13 cellular contexts compared by ENCODE assay signal in genomic region chr22:46416537-46417267, GRCh38.
A peak's percentile ranks its signal among the peaks of the same experiment; 100 is the strongest.
DNase-seq lines count a peak whose midpoint lies in the region; ATAC-seq and TF ChIP-seq lines count a peak whose summit lies in the region.
"Had no signal": no experiment of that assay in that cellular context is flagged by ENCODE, and none has a peak within 500 bp of the region (broad histone marks: within the 10 kb centered on the region; RNA-seq: fewer than 3 reads in every experiment).

No MANE protein-coding gene starts in this region.

- no peak overlapping the region for H3K27ac Mint-ChIP-seq in activated CD4-positive, alpha-beta T cell treated with anti-CD3 and anti-CD28 coated beads, Interleukin-2, amount 10 ng/mL, durations not matched to agents 7 days and 5 days
- no peak overlapping the region for H3K27ac Mint-ChIP-seq in activated CD4-positive, alpha-beta memory T cell treated with anti-CD3 and anti-CD28 coated beads, Interleukin-2, amount 10 ng/mL, durations not matched to agents 7 days and 5 days
- H3K27ac Mint-ChIP-seq: activated CD4-positive, alpha-beta T cell treated with anti-CD3 and anti-CD28 coated beads for 36 hours had no signal

- H3K9ac ChIP-seq in adipocyte (ENCODE audit: low read length): no peak overlapping the region

- CTCF ChIA-PET in activated CD4-positive, alpha-beta T cell treated with anti-CD3 and anti-CD28 coated beads, Interleukin-2, amount 10 ng/mL, durations not matched to agents 7 days and 5 days (lab: Charles Lee): no interaction called here
- CTCF ChIA-PET in activated CD4-positive, alpha-beta memory T cell treated with anti-CD3 and anti-CD28 coated beads, Interleukin-2, amount 10 ng/mL, durations not matched to agents 7 days and 5 days (lab: Charles Lee): no interaction called here

- POLR2A ChIA-PET in activated CD4-positive, alpha-beta T cell treated with anti-CD3 and anti-CD28 coated beads, Interleukin-2, amount 10 ng/mL, durations not matched to agents 7 days and 5 days (lab: Charles Lee): no interaction called here
- POLR2A ChIA-PET in activated CD4-positive, alpha-beta memory T cell treated with anti-CD3 and anti-CD28 coated beads, Interleukin-2, amount 10 ng/mL, durations not matched to agents 7 days and 5 days (lab: Charles Lee): no interaction called here

- H3K9me3 Mint-ChIP-seq in activated CD4-positive, alpha-beta T cell treated with anti-CD3 and anti-CD28 coated beads, Interleukin-2, amount 10 ng/mL, durations not matched to agents 7 days and 5 days: no peaks in the 10 kb centered on the region
- H3K9me3 Mint-ChIP-seq in activated CD4-positive, alpha-beta memory T cell treated with anti-CD3 and anti-CD28 coated beads, Interleukin-2, amount 10 ng/mL, durations not matched to agents 7 days and 5 days: no peaks in the 10 kb centered on the region

- no peaks in the 10 kb centered on the region for H3K27me3 Mint-ChIP-seq in activated CD4-positive, alpha-beta T cell treated with anti-CD3 and anti-CD28 coated beads, Interleukin-2, amount 10 ng/mL, durations not matched to agents 7 days and 5 days
- no peaks in the 10 kb centered on the region for H3K27me3 Mint-ChIP-seq in activated CD4-positive, alpha-beta memory T cell treated with anti-CD3 and anti-CD28 coated beads, Interleukin-2, amount 10 ng/mL, durations not matched to agents 7 days and 5 days
- H3K27me3 Mint-ChIP-seq: activated CD4-positive, alpha-beta T cell treated with anti-CD3 and anti-CD28 coated beads for 36 hours had no signal

- H3K9me3 ChIP-seq in adipocyte (ENCODE audit: control insufficient read depth, low read length): peaks cover 11% of the 10 kb centered on the region
- H3K9me3 ChIP-seq: adrenal gland, colonic mucosa had no signal

- no peak overlapping the region for H3K4me3 Mint-ChIP-seq in activated CD4-positive, alpha-beta T cell treated with anti-CD3 and anti-CD28 coated beads, Interleukin-2, amount 10 ng/mL, durations not matched to agents 7 days and 5 days
- H3K4me3 Mint-ChIP-seq in activated CD4-positive, alpha-beta memory T cell treated with anti-CD3 and anti-CD28 coated beads, Interleukin-2, amount 10 ng/mL, durations not matched to agents 7 days and 5 days: no peak overlapping the region
- H3K4me3 Mint-ChIP-seq: activated CD4-positive, alpha-beta T cell treated with anti-CD3 and anti-CD28 coated beads for 36 hours had no signal

- H3K27me3 ChIP-seq in adipocyte (replicated peaks; ENCODE audit: control insufficient read depth, insufficient read depth, low read length): peaks cover 52% of the 10 kb centered on the region
- H3K27me3 ChIP-seq: colonic mucosa had no signal

- H3K36me3 Mint-ChIP-seq in activated CD4-positive, alpha-beta T cell treated with anti-CD3 and anti-CD28 coated beads, Interleukin-2, amount 10 ng/mL, durations not matched to agents 7 days and 5 days (ENCODE audit: low read depth): no peaks in the 10 kb centered on the region
- no peaks in the 10 kb centered on the region for H3K36me3 Mint-ChIP-seq in activated CD4-positive, alpha-beta memory T cell treated with anti-CD3 and anti-CD28 coated beads, Interleukin-2, amount 10 ng/mL, durations not matched to agents 7 days and 5 days (ENCODE audit: low read depth)

- H3K36me3 ChIP-seq in adipocyte (ENCODE audit: control insufficient read depth, insufficient read depth, low read length, severe bottlenecking): no peaks in the 10 kb centered on the region
- H3K36me3 ChIP-seq: adrenal gland, colonic mucosa had no signal

- no peak for TF ChIP-seq CTCF in retinal pigment epithelial cell (conservative IDR thresholded peaks at IDR 0.05; ENCODE audit: low read depth, low read length)

- ATAC-seq in left ventricle myocardium superior: peak; percentile 8
- no peak for ATAC-seq in GM19035 (IDR thresholded peaks at IDR 0.05; ENCODE audit: unreplicated experiment)
- ATAC-seq: activated CD4-positive, alpha-beta T cell treated with anti-CD3 and anti-CD28 coated beads for 36 hours had no signal

- H3K4me1 Mint-ChIP-seq in activated CD4-positive, alpha-beta T cell treated with anti-CD3 and anti-CD28 coated beads, Interleukin-2, amount 10 ng/mL, durations not matched to agents 7 days and 5 days: no peaks in the 10 kb centered on the region
- no peaks in the 10 kb centered on the region for H3K4me1 Mint-ChIP-seq in activated CD4-positive, alpha-beta memory T cell treated with anti-CD3 and anti-CD28 coated beads, Interleukin-2, amount 10 ng/mL, durations not matched to agents 7 days and 5 days
- H3K4me1 Mint-ChIP-seq: activated CD4-positive, alpha-beta T cell treated with anti-CD3 and anti-CD28 coated beads for 36 hours had no signal

- H3K4me3 ChIP-seq in adipocyte (ENCODE audit: low read length) (no peak overlapping the region), retinal pigment epithelial cell (ENCODE audit: low read length) (no peak overlapping the region)
- H3K4me3 ChIP-seq: adrenal gland, colonic mucosa, PC-9 had no signal

- peak; percentile 41 for DNase-seq in ELF-1 (ENCODE audit: low read depth, low spot score)
- DNase-seq in adipocyte (ENCODE audit: low read depth): peak; percentile 24
- DNase-seq in left ventricle myocardium superior: no peak
- DNase-seq in retinal pigment epithelial cell (ENCODE audit: low read depth): peak; percentile 55
- DNase-seq in activated CD4-positive, alpha-beta T cell treated with anti-CD3 and anti-CD28 coated beads, Interleukin-2, amount 10 ng/mL, durations not matched to agents 7 days and 5 days: no peak
- no peak for DNase-seq in activated CD4-positive, alpha-beta memory T cell treated with anti-CD3 and anti-CD28 coated beads, Interleukin-2, amount 10 ng/mL, durations not matched to agents 7 days and 5 days
- DNase-seq: activated CD4-positive, alpha-beta T cell treated with anti-CD3 and anti-CD28 coated beads for 36 hours; activated effector memory CD4-positive, alpha-beta T cell treated with Interleukin-2 at 50 U/mL for 16 hours; adrenal gland; colonic mucosa; PC-9; stimulated activated CD4-positive, alpha-beta T cell treated with anti-CD3 and anti-CD28 coated beads, Interleukin-2, amount 100 ng/mL, for 48 hours had no signal

- intact Hi-C loops in left ventricle myocardium superior (cut with micrococcal nuclease): no loop called here

- no peaks in the 10 kb centered on the region for H3K4me1 ChIP-seq in adipocyte (ENCODE audit: control insufficient read depth, insufficient read depth, low read length)
- H3K4me1 ChIP-seq: adrenal gland, colonic mucosa had no signal

Comparison
In these comparisons a context has a peak if more than half of its experiments do, and no peak if none do; other contexts are left out.
1. DNase-seq: peak in ELF-1 (single experiment), adipocyte (single experiment) and retinal pigment epithelial cell (single experiment); none in left ventricle myocardium superior (single experiment), activated CD4-positive, alpha-beta T cell treated with anti-CD3 and anti-CD28 coated beads, Interleukin-2, amount 10 ng/mL, durations not matched to agents 7 days and 5 days (single experiment) and activated CD4-positive, alpha-beta memory T cell treated with anti-CD3 and anti-CD28 coated beads, Interleukin-2, amount 10 ng/mL, durations not matched to agents 7 days and 5 days (single experiment).